11 cellular contexts compared by ENCODE assay signal in the genomic region with DNA sequence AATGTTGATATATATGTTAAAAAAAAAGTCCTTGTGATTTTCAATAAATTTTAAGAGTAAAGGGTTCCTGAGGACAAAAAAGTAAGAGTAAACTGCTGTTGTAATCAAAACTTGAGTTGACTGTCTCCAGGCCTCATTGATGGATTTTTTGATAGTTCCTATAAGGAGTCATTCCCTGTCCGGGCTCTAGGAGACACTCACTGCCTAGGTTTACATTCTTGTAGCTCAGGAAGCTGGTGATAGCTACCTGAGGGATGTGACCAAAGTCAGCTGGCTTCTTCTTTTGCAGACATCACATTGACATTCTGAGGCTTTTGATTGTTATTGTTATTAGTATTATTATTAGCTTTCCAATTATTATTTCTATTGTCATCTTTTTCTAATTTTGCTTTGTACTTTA.
DNase-seq lines count a peak whose midpoint lies in the region; ATAC-seq, FAIRE-seq and TF ChIP-seq lines count a peak whose summit lies in the region.
"Had no signal": no experiment of that assay in that cellular context is flagged by ENCODE, and none has a peak within 500 bp of the region (broad histone marks: within the 10 kb centered on the region; RNA-seq: fewer than 3 reads in every experiment).

No MANE protein-coding gene starts in this region.

- no peaks in the 10 kb centered on the region for H3K79me2 ChIP-seq in hepatocyte

- no peaks in the 10 kb centered on the region for H3K9me2 ChIP-seq in hepatocyte (replicated peaks; ENCODE audit: insufficient read depth)

- no peak for TF ChIP-seq EP300 in A549 (IDR thresholded peaks at IDR 0.05)

- H3K4me1 ChIP-seq in A549 (no peaks in the 10 kb centered on the region), hepatocyte (ENCODE audit: insufficient read depth) (no peaks in the 10 kb centered on the region)

- H3K27me3 ChIP-seq in hepatocyte, result no peaks in the 10 kb centered on the region

- DNase-seq in A549 (ENCODE audit: low read depth in 1 of 2, low spot score in 1 of 2) (peak in 1 of 2 experiments; percentile 23), HT-29 (ENCODE audit: low spot score) (peak; percentile 55), hepatocyte (ENCODE audit: low spot score) (peak; percentile 35), 8988T (no peak), G401 (ENCODE audit: low spot score) (no peak)
- DNase-seq in activated CD4-positive, alpha-beta T cell treated with anti-CD3 and anti-CD28 coated beads, Interleukin-2, amount 50 U/mL, for 1 hour, result no peak
- DNase-seq: activated CD4-positive, alpha-beta memory T cell treated with anti-CD3 and anti-CD28 coated beads, Interleukin-2, amount 10 ng/mL, durations not matched to agents 7 days and 5 days; COR-L47; erythroblast had no signal

- in situ Hi-C loops in G401 (cut with HindIII; ENCODE audit: low sequenced_read_pairs), result no loop called here

- H3K9me3 ChIP-seq in A549 (no peaks in the 10 kb centered on the region), hepatocyte (ENCODE audit: low read depth) (no peaks in the 10 kb centered on the region)

- H3K4me2 ChIP-seq in A549 (no peak overlapping the region), hepatocyte (no peak overlapping the region)

- WGBS in A549 (ENCODE audit: missing lambda C conversion rate), result 0% methylated on average over 1 of the region's 1 CpG
- WGBS in hepatocyte (ENCODE audit: low lambda C conversion rate, missing lambda C conversion rate), result 43% methylated on average over 1 of the region's 1 CpG

- TF ChIP-seq POLR2A in A549 (IDR thresholded peaks at IDR 0.05; ENCODE audit: low read length), result no peak

- no peak overlapping the region for H3K27ac ChIP-seq in A549
- no peak overlapping the region for H3K27ac ChIP-seq in hepatocyte

- no peaks in the 10 kb centered on the region for H3K36me3 ChIP-seq in hepatocyte (replicated peaks; ENCODE audit: insufficient read depth, low read depth)

- no peak for FAIRE-seq in A549 (lab: Jason Lieb, UNC)

- TF ChIP-seq CTCF in A549 (IDR thresholded peaks at IDR 0.05) (no peak), hepatocyte (IDR thresholded peaks at IDR 0.05; ENCODE audit: poor library complexity) (peak; percentile 50)

- CTCF ChIA-PET in A549 (lab: Yijun Ruan, JAX), result interaction anchor here (1.0 kb wide), 1 partner anchor 63 kb away, joined by 3 read pairs; no protein-coding TSS in a partner anchor

- ATAC-seq in A549, result peak in 1 of 2 experiments; percentile 75; a peak in 4 of 6 replicates
- peak; percentile 89 for ATAC-seq in SK-N-SH treated with all-trans-retinoic acid at 6 μM for 48 hours
- ATAC-seq in GM21381 (IDR thresholded peaks at IDR 0.05; ENCODE audit: unreplicated experiment), result no peak

- POLR2A ChIA-PET in A549 (lab: Yijun Ruan, JAX), result no interaction called here

- H4K20me1 ChIP-seq in hepatocyte (ENCODE audit: insufficient read depth, poor library complexity, severe bottlenecking), result no peaks in the 10 kb centered on the region

- TF ChIP-seq RAD21 in A549 (conservative IDR thresholded peaks at IDR 0.05 in 1 of 2, IDR thresholded peaks at IDR 0.05 in 1 of 2), result peak; percentile 37 to 58; a peak in 4 of 5 replicates

- H2AFZ ChIP-seq in hepatocyte, result no peak overlapping the region

- H3K4me3 ChIP-seq in A549, result no peak overlapping the region
- H3K4me3 ChIP-seq in hepatocyte, result no peak overlapping the region

TF ChIP-seq in A549, 52 proteins besides CTCF, POLR2A, EP300 and RAD21 (continues in another document):
- TF ChIP-seq ZNF302 (CRISPR knock-in tag; IDR thresholded peaks at IDR 0.05) (no peak), NFE2L2 (conservative IDR thresholded peaks at IDR 0.05; ENCODE audit: low read length) (no peak), MAFK (IDR thresholded peaks at IDR 0.05; ENCODE audit: partially characterized antibody) (no peak), ZC3H11A (IDR thresholded peaks at IDR 0.05) (no peak), KDM5A (IDR thresholded peaks at IDR 0.05) (no peak), RCOR1 (IDR thresholded peaks at IDR 0.05; ENCODE audit: low read depth, low read length) (no peak), CBX2 (IDR thresholded peaks at IDR 0.05; ENCODE audit: borderline replicate concordance, low read depth) (no peak), TP53 (CRISPR knock-in tag; IDR thresholded peaks at IDR 0.05) (no peak), BHLHE40 (IDR thresholded peaks at IDR 0.05; ENCODE audit: low read depth, low read length) (no peak), JUNB (IDR thresholded peaks at IDR 0.05) (no peak), CEBPB (IDR thresholded peaks at IDR 0.05) (no peak)
- TF ChIP-seq, protein P1, sequence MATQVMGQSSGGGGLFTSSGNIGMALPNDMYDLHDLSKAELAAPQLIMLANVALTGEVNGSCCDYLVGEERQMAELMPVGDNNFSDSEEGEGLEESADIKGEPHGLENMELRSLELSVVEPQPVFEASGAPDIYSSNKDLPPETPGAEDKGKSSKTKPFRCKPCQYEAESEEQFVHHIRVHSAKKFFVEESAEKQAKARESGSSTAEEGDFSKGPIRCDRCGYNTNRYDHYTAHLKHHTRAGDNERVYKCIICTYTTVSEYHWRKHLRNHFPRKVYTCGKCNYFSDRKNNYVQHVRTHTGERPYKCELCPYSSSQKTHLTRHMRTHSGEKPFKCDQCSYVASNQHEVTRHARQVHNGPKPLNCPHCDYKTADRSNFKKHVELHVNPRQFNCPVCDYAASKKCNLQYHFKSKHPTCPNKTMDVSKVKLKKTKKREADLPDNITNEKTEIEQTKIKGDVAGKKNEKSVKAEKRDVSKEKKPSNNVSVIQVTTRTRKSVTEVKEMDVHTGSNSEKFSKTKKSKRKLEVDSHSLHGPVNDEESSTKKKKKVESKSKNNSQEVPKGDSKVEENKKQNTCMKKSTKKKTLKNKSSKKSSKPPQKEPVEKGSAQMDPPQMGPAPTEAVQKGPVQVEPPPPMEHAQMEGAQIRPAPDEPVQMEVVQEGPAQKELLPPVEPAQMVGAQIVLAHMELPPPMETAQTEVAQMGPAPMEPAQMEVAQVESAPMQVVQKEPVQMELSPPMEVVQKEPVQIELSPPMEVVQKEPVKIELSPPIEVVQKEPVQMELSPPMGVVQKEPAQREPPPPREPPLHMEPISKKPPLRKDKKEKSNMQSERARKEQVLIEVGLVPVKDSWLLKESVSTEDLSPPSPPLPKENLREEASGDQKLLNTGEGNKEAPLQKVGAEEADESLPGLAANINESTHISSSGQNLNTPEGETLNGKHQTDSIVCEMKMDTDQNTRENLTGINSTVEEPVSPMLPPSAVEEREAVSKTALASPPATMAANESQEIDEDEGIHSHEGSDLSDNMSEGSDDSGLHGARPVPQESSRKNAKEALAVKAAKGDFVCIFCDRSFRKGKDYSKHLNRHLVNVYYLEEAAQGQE (IDR thresholded peaks at IDR 0.05), result no peak

TF ChIP-seq in SK-N-SH treated with all-trans-retinoic acid at 6 μM for 48 hours, 23 proteins besides CTCF, POLR2A, EP300 and RAD21:
- peak; percentile 76 for TF ChIP-seq ZNF70 (CRISPR knock-in tag; IDR thresholded peaks at IDR 0.05)
- TF ChIP-seq, protein P2, sequence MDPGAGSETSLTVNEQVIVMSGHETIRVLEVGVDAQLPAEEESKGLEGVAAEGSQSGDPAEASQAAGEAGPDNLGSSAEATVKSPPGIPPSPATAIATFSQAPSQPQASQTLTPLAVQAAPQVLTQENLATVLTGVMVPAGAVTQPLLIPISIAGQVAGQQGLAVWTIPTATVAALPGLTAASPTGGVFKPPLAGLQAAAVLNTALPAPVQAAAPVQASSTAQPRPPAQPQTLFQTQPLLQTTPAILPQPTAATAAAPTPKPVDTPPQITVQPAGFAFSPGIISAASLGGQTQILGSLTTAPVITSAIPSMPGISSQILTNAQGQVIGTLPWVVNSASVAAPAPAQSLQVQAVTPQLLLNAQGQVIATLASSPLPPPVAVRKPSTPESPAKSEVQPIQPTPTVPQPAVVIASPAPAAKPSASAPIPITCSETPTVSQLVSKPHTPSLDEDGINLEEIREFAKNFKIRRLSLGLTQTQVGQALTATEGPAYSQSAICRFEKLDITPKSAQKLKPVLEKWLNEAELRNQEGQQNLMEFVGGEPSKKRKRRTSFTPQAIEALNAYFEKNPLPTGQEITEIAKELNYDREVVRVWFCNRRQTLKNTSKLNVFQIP (CRISPR knock-in tag; IDR thresholded peaks at IDR 0.05; ENCODE audit: borderline replicate concordance, low read depth), result no peak
- no peak for TF ChIP-seq TCF4 (CRISPR knock-in tag; IDR thresholded peaks at IDR 0.05; ENCODE audit: borderline replicate concordance)

Comparison
In these comparisons a context has a peak if more than half of its experiments do, and no peak if none do; other contexts are left out.
1. DNase-seq: peak in HT-29 (single experiment) and hepatocyte (single experiment); none in 8988T (single experiment), G401 (single experiment) and activated CD4-positive, alpha-beta T cell treated with anti-CD3 and anti-CD28 coated beads, Interleukin-2, amount 50 U/mL, for 1 hour (single experiment).